11 cellular contexts compared by ENCODE assay signal in genomic region chr10:100265821-100266485, GRCh38. TPM values are rescaled to one million over a fixed set of nuclear protein-coding genes. Genes with fewer than 3 reads are reported as not detected.
DNase-seq lines count a peak whose midpoint lies in the region; ATAC-seq and TF ChIP-seq lines count a peak whose summit lies in the region.
"Had no signal": no experiment of that assay in that cellular context is flagged by ENCODE, and none has a peak within 500 bp of the region (broad histone marks: within the 10 kb centered on the region; RNA-seq: fewer than 3 reads in every experiment).

No MANE protein-coding gene starts in this region.

- H3K4me3 ChIP-seq in BE2C (ENCODE audit: low read depth, low read length) (0 out of 2 replicates have a peak overlapping the region, but pooled peaks have one; percentile 96), MG63 (no peak overlapping the region; the same call in 1 of the 2 replicates)
- H3K4me3 ChIP-seq in effector memory CD4-positive, alpha-beta T cell (ENCODE audit: insufficient read depth, low read depth, low read length, poor library complexity, severe bottlenecking), result no peak overlapping the region

- H3K4me3 Mint-ChIP-seq in HFFc6, result peak overlapping the region; percentile 100
- H3K4me3 Mint-ChIP-seq in activated naive CD8-positive, alpha-beta T cell treated with anti-CD3 and anti-CD28 coated beads, Interleukin-2, amount 50 U/mL, for 24 hours, result peak overlapping the region; percentile 100
- H3K4me3 Mint-ChIP-seq in naive thymus-derived CD8-positive, alpha-beta T cell, result peak overlapping the region; percentile 77 to 100 (median 99)

- H3K4me1 Mint-ChIP-seq in HFFc6 (ENCODE audit: low read depth), result peaks cover 13% of the 10 kb centered on the region
- H3K4me1 Mint-ChIP-seq in activated naive CD8-positive, alpha-beta T cell treated with anti-CD3 and anti-CD28 coated beads, Interleukin-2, amount 50 U/mL, for 24 hours, result peaks cover 35% of the 10 kb centered on the region
- H3K4me1 Mint-ChIP-seq in naive thymus-derived CD8-positive, alpha-beta T cell, result peaks cover 26 to 53% (median 45%) of the 10 kb centered on the region in 4 donors

- no peaks in the 10 kb centered on the region for H3K9me3 Mint-ChIP-seq in HFFc6
- no peaks in the 10 kb centered on the region for H3K9me3 Mint-ChIP-seq in activated naive CD8-positive, alpha-beta T cell treated with anti-CD3 and anti-CD28 coated beads, Interleukin-2, amount 50 U/mL, for 24 hours
- H3K9me3 Mint-ChIP-seq in naive thymus-derived CD8-positive, alpha-beta T cell, result no peaks in the 10 kb centered on the region

- H3K27ac Mint-ChIP-seq in HFFc6, result peak overlapping the region; percentile 24; the same call in 1 of the 2 replicates
- H3K27ac Mint-ChIP-seq in activated naive CD8-positive, alpha-beta T cell treated with anti-CD3 and anti-CD28 coated beads, Interleukin-2, amount 50 U/mL, for 24 hours, result peak overlapping the region; percentile 40
- H3K27ac Mint-ChIP-seq in naive thymus-derived CD8-positive, alpha-beta T cell, result peak overlapping the region in 8 of 10 donors; percentile 3 to 98 (median 76)

- H3K9me3 ChIP-seq in BE2C (no peaks in the 10 kb centered on the region), MG63 (no peaks in the 10 kb centered on the region)
- no peaks in the 10 kb centered on the region for H3K9me3 ChIP-seq in effector memory CD4-positive, alpha-beta T cell (ENCODE audit: control insufficient read depth, low read length)

- ATAC-seq in activated naive CD8-positive, alpha-beta T cell treated with anti-CD3 and anti-CD28 coated beads, Interleukin-2, amount 50 U/mL, for 24 hours, result no peak
- no peak for ATAC-seq in naive thymus-derived CD8-positive, alpha-beta T cell
- ATAC-seq in GM18873 (IDR thresholded peaks at IDR 0.05; ENCODE audit: low FRiP score, unreplicated experiment), result no peak

- no peak overlapping the region for H3K27ac ChIP-seq in effector memory CD4-positive, alpha-beta T cell (ENCODE audit: insufficient read depth, low read length, poor library complexity, severe bottlenecking)

- H3K27me3 Mint-ChIP-seq in HFFc6 (ENCODE audit: insufficient read depth), result no peaks in the 10 kb centered on the region; the same call in 1 of the 2 replicates
- H3K27me3 Mint-ChIP-seq in activated naive CD8-positive, alpha-beta T cell treated with anti-CD3 and anti-CD28 coated beads, Interleukin-2, amount 50 U/mL, for 24 hours, result no peaks in the 10 kb centered on the region
- no peaks in the 10 kb centered on the region for H3K27me3 Mint-ChIP-seq in naive thymus-derived CD8-positive, alpha-beta T cell

- POLR2A ChIA-PET in naive thymus-derived CD8-positive, alpha-beta T cell (lab: Charles Lee), result no interaction called here

- no peaks in the 10 kb centered on the region for H3K4me1 ChIP-seq in BE2C
- peaks cover 12% of the 10 kb centered on the region for H3K4me1 ChIP-seq in effector memory CD4-positive, alpha-beta T cell (ENCODE audit: control insufficient read depth, insufficient read depth, low read length, poor library complexity, severe bottlenecking)

- DNase-seq in BE2C (no peak), HFFc6 (no peak), MG63 (no peak)
- DNase-seq in activated naive CD8-positive, alpha-beta T cell treated with anti-CD3 and anti-CD28 coated beads, Interleukin-2, amount 50 U/mL, for 24 hours, result no peak
- DNase-seq in naive thymus-derived CD8-positive, alpha-beta T cell, result no peak
- no peak for DNase-seq in effector memory CD4-positive, alpha-beta T cell
- no peak for DNase-seq in activated CD4-positive, CD25-positive, alpha-beta regulatory T cell (lab: John Stamatoyannopoulos, UW)
- DNase-seq: GDM1, left colon, NCI-H69 had no signal

- H3K36me3 ChIP-seq in BE2C, result no peaks in the 10 kb centered on the region
- H3K36me3 ChIP-seq in effector memory CD4-positive, alpha-beta T cell (ENCODE audit: control insufficient read depth, insufficient read depth, low read length), result peaks cover 10% of the 10 kb centered on the region
- no peaks in the 10 kb centered on the region; the same call in 1 of the 2 replicates for H3K36me3 ChIP-seq in MG63

- H3K27me3 ChIP-seq in BE2C (no peaks in the 10 kb centered on the region), MG63 (no peaks in the 10 kb centered on the region)
- no peaks in the 10 kb centered on the region for H3K27me3 ChIP-seq in effector memory CD4-positive, alpha-beta T cell (replicated peaks; ENCODE audit: control insufficient read depth, insufficient read depth, low read length, poor library complexity, severe bottlenecking)

- TF ChIP-seq CTCF in BE2C (IDR thresholded peaks at IDR 0.05; ENCODE audit: low read depth, low read length) (no peak), HFFc6 (IDR thresholded peaks at IDR 0.05) (no peak)

- peaks cover 8% of the 10 kb centered on the region for H3K36me3 Mint-ChIP-seq in HFFc6 (ENCODE audit: low read depth)
- peaks cover 13% of the 10 kb centered on the region for H3K36me3 Mint-ChIP-seq in activated naive CD8-positive, alpha-beta T cell treated with anti-CD3 and anti-CD28 coated beads, Interleukin-2, amount 50 U/mL, for 24 hours (ENCODE audit: low read depth)
- peaks cover 2 to 24% (median 5%) of the 10 kb centered on the region in 3 donors for H3K36me3 Mint-ChIP-seq in naive thymus-derived CD8-positive, alpha-beta T cell

RNA-seq across cellular contexts. Expression of gene CWF19L1, which starts 1.5 kb away (rescaled TPM):
- 14.5 TPM for polyA plus RNA-seq in BE2C (2012; ENCODE audit: insufficient read depth, insufficient read length, low read depth)
- 10 to 100 TPM; 19.1 to 24.5 (median 20.6) TPM for total RNA-seq in HFFc6 (2021; fragmentation: NEBNext Ultra II Directional; extraction: Animal tissue kit (Norgen Biotek cat#: 25700))
- 10 to 100 TPM; 54.4 to 55.1 TPM for total RNA-seq in naive thymus-derived CD8-positive, alpha-beta T cell
- 10 to 100 TPM; 19.3 to 38.7 (median 28.4) TPM for polyA plus RNA-seq in naive thymus-derived CD8-positive, alpha-beta T cell
- total RNA-seq in MG63 (2014; rRNA removed; shearing (Covaris generic); ENCODE audit: low replicate concordance), result 28.8 and 33.5 TPM in 2 replicates

RNA-seq across cellular contexts. Expression of gene BLOC1S2, which starts 20.5 kb away (rescaled TPM):
- polyA plus RNA-seq in BE2C (2012; ENCODE audit: insufficient read depth, insufficient read length, low read depth), result 43.8 TPM
- 10 to 100 TPM; 52.4 to 62.1 (median 55.0) TPM for total RNA-seq in HFFc6 (2021; fragmentation: NEBNext Ultra II Directional; extraction: Animal tissue kit (Norgen Biotek cat#: 25700))
- 10 to 100 TPM; 37.8 to 39.2 TPM for total RNA-seq in naive thymus-derived CD8-positive, alpha-beta T cell
- polyA plus RNA-seq in naive thymus-derived CD8-positive, alpha-beta T cell, result 10 to 100 TPM; 61.3 to 76.1 (median 73.6) TPM
- 43.0 and 74.3 TPM in 2 replicates for total RNA-seq in MG63 (2014; rRNA removed; shearing (Covaris generic); ENCODE audit: low replicate concordance)

RNA-seq across cellular contexts. Expression of gene CHUK, which starts 36.6 kb away (rescaled TPM):
- polyA plus RNA-seq in BE2C (2012; ENCODE audit: insufficient read depth, insufficient read length, low read depth), result 26.3 TPM
- total RNA-seq in HFFc6 (2021; fragmentation: NEBNext Ultra II Directional; extraction: Animal tissue kit (Norgen Biotek cat#: 25700)), result 10 to 100 TPM; 18.2 to 22.6 (median 20.6) TPM
- 10 to 100 TPM; 18.9 to 20.3 TPM for total RNA-seq in naive thymus-derived CD8-positive, alpha-beta T cell
- 10 to 100 TPM in 2 of 3 donors, 1 to 10 TPM in 1; 6.7 to 13.5 (median 10.5) TPM for polyA plus RNA-seq in naive thymus-derived CD8-positive, alpha-beta T cell
- 10.1 and 21.9 TPM in 2 replicates for total RNA-seq in MG63 (2014; rRNA removed; shearing (Covaris generic); ENCODE audit: low replicate concordance)

Comparison
In these comparisons a context has a peak if more than half of its experiments do, and no peak if none do; other contexts are left out.
1. H3K27ac Mint-ChIP-seq: peak in every context shown above with its lines; median percentile 76 in naive thymus-derived CD8-positive, alpha-beta T cell; 40 in activated naive CD8-positive, alpha-beta T cell treated with anti-CD3 and anti-CD28 coated beads, Interleukin-2, amount 50 U/mL, for 24 hours; 24 in HFFc6.